1 cellular context compared by ENCODE assay signal in genomic region chr7:101122933-101123702, GRCh38.
A peak's percentile ranks its signal among the peaks of the same experiment; 100 is the strongest.
TF ChIP-seq lines count a peak whose summit lies in the region.

No MANE protein-coding gene starts in this region.

TF ChIP-seq in HepG2, 621 proteins besides CTCF, POLR2A, EP300 and RAD21 (continued from another document and continues in another):
- TF ChIP-seq TBL1XR1 (IDR thresholded peaks at IDR 0.05; ENCODE audit: borderline replicate concordance, low read length, partially characterized antibody) (no peak), FOSL2 (CRISPR knock-in tag; IDR thresholded peaks at IDR 0.05) (peak; percentile 78), ZNF549 (CRISPR knock-in tag; IDR thresholded peaks at IDR 0.05) (no peak), HHEX (CRISPR knock-in tag; IDR thresholded peaks at IDR 0.05) (no peak), ZBTB38 (CRISPR knock-in tag; IDR thresholded peaks at IDR 0.05) (no peak), ZBTB7A (CRISPR knock-in tag; IDR thresholded peaks at IDR 0.05) (0 out of 2 replicates have a peak, but pooled peaks have one; percentile 46), ATF7-NPFF (CRISPR knock-in tag; IDR thresholded peaks at IDR 0.05; ENCODE audit: low read depth) (no peak), RARG (CRISPR knock-in tag; IDR thresholded peaks at IDR 0.05; ENCODE audit: low read depth) (no peak), MXI1 (IDR thresholded peaks at IDR 0.05; ENCODE audit: borderline replicate concordance, low read depth, low read length) (no peak), XBP1 (CRISPR knock-in tag; IDR thresholded peaks at IDR 0.05) (no peak), PLRG1 (conservative IDR thresholded peaks at IDR 0.05) (no peak), HMG20A (CRISPR knock-in tag; IDR thresholded peaks at IDR 0.05; ENCODE audit: borderline replicate concordance) (no peak; the same call in 1 of the 2 replicates), ZNF225 (CRISPR knock-in tag; IDR thresholded peaks at IDR 0.05) (no peak), RXRA (CRISPR knock-in tag; IDR thresholded peaks at IDR 0.05) (peak; percentile 48; the same call in 1 of the 2 replicates), KDM4B (CRISPR knock-in tag; IDR thresholded peaks at IDR 0.05) (no peak), ZNF451 (CRISPR knock-in tag; IDR thresholded peaks at IDR 0.05) (0 out of 2 replicates have a peak, but pooled peaks have one; percentile 28), MED13 (CRISPR knock-in tag; IDR thresholded peaks at IDR 0.05) (no peak), ZNF564 (CRISPR knock-in tag; IDR thresholded peaks at IDR 0.05) (no peak), ZNF567 (CRISPR knock-in tag; IDR thresholded peaks at IDR 0.05; ENCODE audit: borderline replicate concordance) (no peak), ZSCAN25 (CRISPR knock-in tag; IDR thresholded peaks at IDR 0.05) (no peak), FOSL1 (CRISPR knock-in tag; IDR thresholded peaks at IDR 0.05; ENCODE audit: borderline replicate concordance) (no peak), ETS1 (CRISPR knock-in tag; IDR thresholded peaks at IDR 0.05) (no peak), GFI1 (CRISPR knock-in tag; IDR thresholded peaks at IDR 0.05; ENCODE audit: borderline replicate concordance) (no peak), U2AF2 (IDR thresholded peaks at IDR 0.05; ENCODE audit: low read depth, low read length) (no peak), KLF13 (CRISPR knock-in tag; IDR thresholded peaks at IDR 0.05) (no peak), ZNF121 (CRISPR knock-in tag; IDR thresholded peaks at IDR 0.05) (peak; percentile 99), MAFK (conservative IDR thresholded peaks at IDR 0.05 in 1 of 2, IDR thresholded peaks at IDR 0.05 in 1 of 2; ENCODE audit: low read length in 2 of 2) (no peak), ARHGAP35 (CRISPR knock-in tag; IDR thresholded peaks at IDR 0.05; ENCODE audit: borderline replicate concordance) (no peak), TAF15 (IDR thresholded peaks at IDR 0.05; ENCODE audit: low read depth, low read length, poor library complexity, severe bottlenecking) (no peak), PHB2 (IDR thresholded peaks at IDR 0.05; ENCODE audit: partially characterized antibody) (no peak), GABPA (IDR thresholded peaks at IDR 0.05; ENCODE audit: low read depth, low read length) (no peak), GABPA (CRISPR knock-in tag; IDR thresholded peaks at IDR 0.05; ENCODE audit: low read depth) (no peak), REPIN1 (CRISPR knock-in tag; IDR thresholded peaks at IDR 0.05; ENCODE audit: borderline replicate concordance, low read depth) (0 out of 2 replicates have a peak, but pooled peaks have one; percentile 21), ZNF547 (CRISPR knock-in tag; IDR thresholded peaks at IDR 0.05) (no peak), NR2F1 (CRISPR knock-in tag; IDR thresholded peaks at IDR 0.05) (0 out of 4 replicates have a peak, but pooled peaks of 1 of the 2 experiments have one; percentile 10), PRDM15 (CRISPR knock-in tag; IDR thresholded peaks at IDR 0.05) (no peak), ZFP90 (CRISPR knock-in tag; IDR thresholded peaks at IDR 0.05; ENCODE audit: borderline replicate concordance) (no peak), ZNF776 (CRISPR knock-in tag; IDR thresholded peaks at IDR 0.05) (no peak), ZSCAN29 (CRISPR knock-in tag; conservative IDR thresholded peaks at IDR 0.05) (no peak), ZNF232 (CRISPR knock-in tag; IDR thresholded peaks at IDR 0.05; ENCODE audit: borderline replicate concordance) (no peak; the same call in 1 of the 2 replicates), ZNF20 (CRISPR knock-in tag; IDR thresholded peaks at IDR 0.05) (no peak), ZNF333 (CRISPR knock-in tag; IDR thresholded peaks at IDR 0.05; ENCODE audit: borderline replicate concordance) (no peak), ZFP36 (IDR thresholded peaks at IDR 0.05; ENCODE audit: borderline replicate concordance, low read depth, low read length, partially characterized antibody) (no peak), STAT5B (CRISPR knock-in tag; IDR thresholded peaks at IDR 0.05) (no peak), ZNF678 (CRISPR knock-in tag; IDR thresholded peaks at IDR 0.05) (no peak), ZSCAN21 (CRISPR knock-in tag; IDR thresholded peaks at IDR 0.05; ENCODE audit: borderline replicate concordance) (no peak; the same call in 1 of the 2 replicates)
- TF ChIP-seq, protein P1, sequence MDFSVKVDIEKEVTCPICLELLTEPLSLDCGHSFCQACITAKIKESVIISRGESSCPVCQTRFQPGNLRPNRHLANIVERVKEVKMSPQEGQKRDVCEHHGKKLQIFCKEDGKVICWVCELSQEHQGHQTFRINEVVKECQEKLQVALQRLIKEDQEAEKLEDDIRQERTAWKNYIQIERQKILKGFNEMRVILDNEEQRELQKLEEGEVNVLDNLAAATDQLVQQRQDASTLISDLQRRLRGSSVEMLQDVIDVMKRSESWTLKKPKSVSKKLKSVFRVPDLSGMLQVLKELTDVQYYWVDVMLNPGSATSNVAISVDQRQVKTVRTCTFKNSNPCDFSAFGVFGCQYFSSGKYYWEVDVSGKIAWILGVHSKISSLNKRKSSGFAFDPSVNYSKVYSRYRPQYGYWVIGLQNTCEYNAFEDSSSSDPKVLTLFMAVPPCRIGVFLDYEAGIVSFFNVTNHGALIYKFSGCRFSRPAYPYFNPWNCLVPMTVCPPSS (IDR thresholded peaks at IDR 0.05), result no peak
- TF ChIP-seq, protein P2, sequence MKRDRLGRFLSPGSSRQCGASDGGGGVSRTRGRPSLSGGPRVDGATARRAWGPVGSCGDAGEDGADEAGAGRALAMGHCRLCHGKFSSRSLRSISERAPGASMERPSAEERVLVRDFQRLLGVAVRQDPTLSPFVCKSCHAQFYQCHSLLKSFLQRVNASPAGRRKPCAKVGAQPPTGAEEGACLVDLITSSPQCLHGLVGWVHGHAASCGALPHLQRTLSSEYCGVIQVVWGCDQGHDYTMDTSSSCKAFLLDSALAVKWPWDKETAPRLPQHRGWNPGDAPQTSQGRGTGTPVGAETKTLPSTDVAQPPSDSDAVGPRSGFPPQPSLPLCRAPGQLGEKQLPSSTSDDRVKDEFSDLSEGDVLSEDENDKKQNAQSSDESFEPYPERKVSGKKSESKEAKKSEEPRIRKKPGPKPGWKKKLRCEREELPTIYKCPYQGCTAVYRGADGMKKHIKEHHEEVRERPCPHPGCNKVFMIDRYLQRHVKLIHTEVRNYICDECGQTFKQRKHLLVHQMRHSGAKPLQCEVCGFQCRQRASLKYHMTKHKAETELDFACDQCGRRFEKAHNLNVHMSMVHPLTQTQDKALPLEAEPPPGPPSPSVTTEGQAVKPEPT (CRISPR knock-in tag; IDR thresholded peaks at IDR 0.05; ENCODE audit: low read depth), result no peak
- TF ChIP-seq, protein P3, sequence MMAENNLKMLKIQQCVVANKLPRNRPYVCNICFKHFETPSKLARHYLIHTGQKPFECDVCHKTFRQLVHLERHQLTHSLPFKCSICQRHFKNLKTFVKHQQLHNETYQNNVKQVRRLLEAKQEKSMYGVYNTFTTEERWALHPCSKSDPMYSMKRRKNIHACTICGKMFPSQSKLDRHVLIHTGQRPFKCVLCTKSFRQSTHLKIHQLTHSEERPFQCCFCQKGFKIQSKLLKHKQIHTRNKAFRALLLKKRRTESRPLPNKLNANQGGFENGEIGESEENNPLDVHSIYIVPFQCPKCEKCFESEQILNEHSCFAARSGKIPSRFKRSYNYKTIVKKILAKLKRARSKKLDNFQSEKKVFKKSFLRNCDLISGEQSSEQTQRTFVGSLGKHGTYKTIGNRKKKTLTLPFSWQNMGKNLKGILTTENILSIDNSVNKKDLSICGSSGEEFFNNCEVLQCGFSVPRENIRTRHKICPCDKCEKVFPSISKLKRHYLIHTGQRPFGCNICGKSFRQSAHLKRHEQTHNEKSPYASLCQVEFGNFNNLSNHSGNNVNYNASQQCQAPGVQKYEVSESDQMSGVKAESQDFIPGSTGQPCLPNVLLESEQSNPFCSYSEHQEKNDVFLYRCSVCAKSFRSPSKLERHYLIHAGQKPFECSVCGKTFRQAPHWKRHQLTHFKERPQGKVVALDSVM (CRISPR knock-in tag; IDR thresholded peaks at IDR 0.05), result peak; percentile 43; the same call in 1 of the 2 replicates
- TF ChIP-seq, protein P4, sequence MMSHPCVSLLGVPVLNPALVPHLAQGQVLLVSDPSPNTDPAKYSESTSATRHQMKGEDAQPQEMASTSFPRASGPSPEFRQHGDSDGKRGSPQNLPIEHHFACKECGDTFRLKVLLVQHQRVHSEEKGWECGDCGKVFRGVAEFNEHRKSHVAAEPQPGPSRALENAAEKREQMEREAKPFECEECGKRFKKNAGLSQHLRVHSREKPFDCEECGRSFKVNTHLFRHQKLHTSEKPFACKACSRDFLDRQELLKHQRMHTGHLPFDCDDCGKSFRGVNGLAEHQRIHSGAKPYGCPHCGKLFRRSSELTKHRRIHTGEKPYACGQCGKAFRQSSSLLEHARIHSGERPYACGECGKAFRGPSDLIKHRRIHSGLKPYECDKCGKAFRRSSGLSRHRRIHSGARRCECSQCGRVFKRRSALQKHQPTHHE (CRISPR knock-in tag; IDR thresholded peaks at IDR 0.05; ENCODE audit: borderline replicate concordance), result no peak
- TF ChIP-seq, protein P5, sequence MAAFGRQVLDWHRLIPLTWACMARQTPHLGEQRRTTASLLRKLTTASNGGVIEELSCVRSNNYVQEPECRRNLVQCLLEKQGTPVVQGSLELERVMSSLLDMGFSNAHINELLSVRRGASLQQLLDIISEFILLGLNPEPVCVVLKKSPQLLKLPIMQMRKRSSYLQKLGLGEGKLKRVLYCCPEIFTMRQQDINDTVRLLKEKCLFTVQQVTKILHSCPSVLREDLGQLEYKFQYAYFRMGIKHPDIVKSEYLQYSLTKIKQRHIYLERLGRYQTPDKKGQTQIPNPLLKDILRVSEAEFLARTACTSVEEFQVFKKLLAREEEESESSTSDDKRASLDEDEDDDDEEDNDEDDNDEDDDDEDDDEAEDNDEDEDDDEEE (CRISPR knock-in tag; IDR thresholded peaks at IDR 0.05), result no peak
- TF ChIP-seq, protein P6, sequence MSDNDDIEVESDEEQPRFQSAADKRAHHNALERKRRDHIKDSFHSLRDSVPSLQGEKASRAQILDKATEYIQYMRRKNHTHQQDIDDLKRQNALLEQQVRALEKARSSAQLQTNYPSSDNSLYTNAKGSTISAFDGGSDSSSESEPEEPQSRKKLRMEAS (IDR thresholded peaks at IDR 0.05), result peak; percentile 12; the same call in 1 of the 2 replicates
- TF ChIP-seq, protein P7, sequence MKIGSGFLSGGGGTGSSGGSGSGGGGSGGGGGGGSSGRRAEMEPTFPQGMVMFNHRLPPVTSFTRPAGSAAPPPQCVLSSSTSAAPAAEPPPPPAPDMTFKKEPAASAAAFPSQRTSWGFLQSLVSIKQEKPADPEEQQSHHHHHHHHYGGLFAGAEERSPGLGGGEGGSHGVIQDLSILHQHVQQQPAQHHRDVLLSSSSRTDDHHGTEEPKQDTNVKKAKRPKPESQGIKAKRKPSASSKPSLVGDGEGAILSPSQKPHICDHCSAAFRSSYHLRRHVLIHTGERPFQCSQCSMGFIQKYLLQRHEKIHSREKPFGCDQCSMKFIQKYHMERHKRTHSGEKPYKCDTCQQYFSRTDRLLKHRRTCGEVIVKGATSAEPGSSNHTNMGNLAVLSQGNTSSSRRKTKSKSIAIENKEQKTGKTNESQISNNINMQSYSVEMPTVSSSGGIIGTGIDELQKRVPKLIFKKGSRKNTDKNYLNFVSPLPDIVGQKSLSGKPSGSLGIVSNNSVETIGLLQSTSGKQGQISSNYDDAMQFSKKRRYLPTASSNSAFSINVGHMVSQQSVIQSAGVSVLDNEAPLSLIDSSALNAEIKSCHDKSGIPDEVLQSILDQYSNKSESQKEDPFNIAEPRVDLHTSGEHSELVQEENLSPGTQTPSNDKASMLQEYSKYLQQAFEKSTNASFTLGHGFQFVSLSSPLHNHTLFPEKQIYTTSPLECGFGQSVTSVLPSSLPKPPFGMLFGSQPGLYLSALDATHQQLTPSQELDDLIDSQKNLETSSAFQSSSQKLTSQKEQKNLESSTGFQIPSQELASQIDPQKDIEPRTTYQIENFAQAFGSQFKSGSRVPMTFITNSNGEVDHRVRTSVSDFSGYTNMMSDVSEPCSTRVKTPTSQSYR (CRISPR knock-in tag; IDR thresholded peaks at IDR 0.05; ENCODE audit: borderline replicate concordance), result no peak; the same call in 1 of the 2 replicates
- TF ChIP-seq, protein P8, sequence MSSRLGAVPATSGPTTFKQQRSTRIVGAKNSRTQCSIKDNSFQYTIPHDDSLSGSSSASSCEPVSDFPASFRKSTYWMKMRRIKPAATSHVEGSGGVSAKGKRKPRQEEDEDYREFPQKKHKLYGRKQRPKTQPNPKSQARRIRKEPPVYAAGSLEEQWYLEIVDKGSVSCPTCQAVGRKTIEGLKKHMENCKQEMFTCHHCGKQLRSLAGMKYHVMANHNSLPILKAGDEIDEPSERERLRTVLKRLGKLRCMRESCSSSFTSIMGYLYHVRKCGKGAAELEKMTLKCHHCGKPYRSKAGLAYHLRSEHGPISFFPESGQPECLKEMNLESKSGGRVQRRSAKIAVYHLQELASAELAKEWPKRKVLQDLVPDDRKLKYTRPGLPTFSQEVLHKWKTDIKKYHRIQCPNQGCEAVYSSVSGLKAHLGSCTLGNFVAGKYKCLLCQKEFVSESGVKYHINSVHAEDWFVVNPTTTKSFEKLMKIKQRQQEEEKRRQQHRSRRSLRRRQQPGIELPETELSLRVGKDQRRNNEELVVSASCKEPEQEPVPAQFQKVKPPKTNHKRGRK (CRISPR knock-in tag; IDR thresholded peaks at IDR 0.05), result no peak
